Comparison of ENCODE assay signal across 17 cellular contexts in the genomic region with DNA sequence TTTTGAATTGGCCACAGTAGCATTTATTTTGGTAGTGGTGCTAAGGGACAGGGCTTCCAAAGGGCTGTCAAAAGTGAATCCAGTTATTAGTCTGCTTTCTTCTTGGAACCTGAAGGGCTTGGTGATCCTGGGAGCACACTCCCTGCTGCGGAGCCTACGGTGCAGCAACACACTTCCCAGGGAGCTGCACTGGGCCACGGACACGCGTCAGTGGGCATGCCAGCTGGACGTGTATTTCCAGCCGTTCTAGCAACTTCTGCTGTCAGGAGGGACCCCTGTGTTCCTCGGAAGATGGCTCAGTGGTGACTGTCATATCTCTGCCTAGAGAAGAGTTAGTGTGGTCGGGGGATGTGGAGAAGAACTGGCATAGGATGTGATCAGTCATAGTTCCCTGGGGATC.
DNase-seq lines count a peak whose midpoint lies in the region; ATAC-seq and TF ChIP-seq lines count a peak whose summit lies in the region.
"Had no signal": no experiment of that assay in that cellular context is flagged by ENCODE, and none has a peak within 500 bp of the region (broad histone marks: within the 10 kb centered on the region; RNA-seq: fewer than 3 reads in every experiment).

No MANE protein-coding gene starts in this region.

- H3K4me2 ChIP-seq in IMR-90 (ENCODE audit: low read depth, low read length) (no peak overlapping the region), osteoblast (ENCODE audit: insufficient read depth, low read length) (no peak overlapping the region), PC-3 (ENCODE audit: low read length) (no peak overlapping the region)
- H3K4me2 ChIP-seq: BLaER1 treated with 17β-estradiol and CSF1 and Interleukin-3, amounts not matched to agents 10 nM and 100 nM; GM23338 had no signal

- H2AK9ac ChIP-seq in IMR-90 (replicated peaks; ENCODE audit: low read depth, low read length, poor library complexity): no peak overlapping the region

- 80% methylated on average over 1 of the region's 9 CpGs; no CpG with 5 or more reads in 1 of the 2 experiments for WGBS in IMR-90 (ENCODE audit: extremely low coverage in 2 of 2, insufficient read length in 1 of 2), 2 experiments
- WGBS in right lobe of liver (ENCODE audit: insufficient coverage, low coverage, low lambda C conversion rate, missing lambda C conversion rate): 85% methylated on average over 5 of the region's 9 CpGs

- no peak overlapping the region for H3K4me3 Mint-ChIP-seq in T-helper 17 cell
- H3K4me3 Mint-ChIP-seq in WTC11: no peak overlapping the region
- H3K4me3 Mint-ChIP-seq: CD4-positive, alpha-beta T cell; GM23338; IgD-negative memory B cell had no signal

- no TSS peak for BruUV-seq in A673 (replicated peaks; lab: Mats Ljungman, UMichigan)
- no TSS peak for BruUV-seq in IMR-90 (replicated peaks; lab: Mats Ljungman, UMichigan)
- no TSS peak for BruUV-seq in PC-3 (replicated peaks; lab: Mats Ljungman, UMichigan)

- H4K5ac ChIP-seq in IMR-90 (ENCODE audit: low read depth, low read length): no peak overlapping the region

- H3K4me1 ChIP-seq in A673 (ENCODE audit: insufficient read depth, low read length, poor library complexity, severe bottlenecking): peaks cover 62% of the 10 kb centered on the region
- peaks cover 6% of the 10 kb centered on the region; the same call in 1 of the 2 replicates for H3K4me1 ChIP-seq in IMR-90 (ENCODE audit: control insufficient read depth, insufficient read depth, low read length)
- peaks cover 4% of the 10 kb centered on the region for H3K4me1 ChIP-seq in osteoblast (ENCODE audit: insufficient read depth, low read length)
- H3K4me1 ChIP-seq in PC-3 (ENCODE audit: insufficient read depth, low read length): no peaks in the 10 kb centered on the region
- peaks cover 0 to 8% (median 0%) of the 10 kb centered on the region in 4 donors for H3K4me1 ChIP-seq in right lobe of liver

- H3K4me1 Mint-ChIP-seq in T-helper 17 cell (peaks cover 3% of the 10 kb centered on the region), WTC11 (peaks cover 3% of the 10 kb centered on the region; the same call in 1 of the 2 replicates)
- H3K4me1 Mint-ChIP-seq: GM23338, IgD-negative memory B cell had no signal

- CTCF ChIA-PET in A673 (lab: Charles Lee) (interaction anchor here (0.7 kb wide), 1 partner anchor 289 kb away, joined by 3 read pairs; no protein-coding TSS in a partner anchor), IMR-90 (lab: Yijun Ruan, JAX) (no interaction called here), PC-3 (lab: Charles Lee) (interaction anchor here (0.6 kb wide), 1 partner anchor 10 kb away, joined by 3 read pairs; no protein-coding TSS in a partner anchor), WTC11 (lab: Charles Lee) (no interaction called here)

- no peak overlapping the region for H3K9ac ChIP-seq in IMR-90 (ENCODE audit: low read depth, low read length)
- no peak overlapping the region for H3K9ac ChIP-seq in PC-3 (ENCODE audit: low read length)
- H3K9ac ChIP-seq: BLaER1 treated with 17β-estradiol and CSF1 and Interleukin-3, amounts not matched to agents 10 nM and 100 nM had no signal

- no peak for TF ChIP-seq CTCF in A673 (conservative IDR thresholded peaks at IDR 0.05; ENCODE audit: low read depth, low read length)
- TF ChIP-seq CTCF in IMR-90 (conservative IDR thresholded peaks at IDR 0.05; ENCODE audit: low read depth, low read length): no peak
- no peak for TF ChIP-seq CTCF in osteoblast (IDR thresholded peaks at IDR 0.05; ENCODE audit: extremely low read depth, low read depth, low read length)
- no peak for TF ChIP-seq CTCF in PC-3 (conservative IDR thresholded peaks at IDR 0.05; ENCODE audit: low read depth, low read length)
- no peak for TF ChIP-seq CTCF in WTC11 (IDR thresholded peaks at IDR 0.05)
- no peak for TF ChIP-seq CTCF in right lobe of liver (IDR thresholded peaks at IDR 0.05)

- DNase-seq in A673 (ENCODE audit: low spot score) (no peak), IMR-90 (no peak), T-helper 17 cell (no peak), osteoblast (ENCODE audit: insufficient read length, low spot score, missing footprints) (no peak), PC-3 (no peak), WTC11 (ENCODE audit: low spot score) (no peak), right lobe of liver (no peak)
- DNase-seq: 8988T; ACHN; Calu3; CD4-positive, alpha-beta T cell; DMS 273 treated with DMSO at 0.1 percent for 48 hours; H7 had no signal

- no peaks in the 10 kb centered on the region for H3K79me1 ChIP-seq in IMR-90 (ENCODE audit: low read depth in 1 of 2, low read length in 2 of 2)

- H3K4ac ChIP-seq in IMR-90 (ENCODE audit: low read depth, low read length): no peak overlapping the region

- H3K18ac ChIP-seq in IMR-90 (ENCODE audit: low read depth, low read length): no peak overlapping the region

- H3K23ac ChIP-seq in IMR-90 (ENCODE audit: low read depth, low read length): no peak overlapping the region

- H3K56ac ChIP-seq in IMR-90 (ENCODE audit: extremely low read depth, insufficient read depth, low read length): no peak overlapping the region

- no peaks in the 10 kb centered on the region for H3F3A ChIP-seq in PC-3 (ENCODE audit: low read length, unreplicated experiment)

- H2AFZ ChIP-seq in IMR-90 (replicated peaks; ENCODE audit: low read length, poor library complexity) (peak overlapping the region; percentile 36), osteoblast (ENCODE audit: low read length) (peak overlapping the region; percentile 2), PC-3 (ENCODE audit: low read length) (no peak overlapping the region)
- H2AFZ ChIP-seq: GM23338 had no signal

- H2BK20ac ChIP-seq in IMR-90 (ENCODE audit: low read depth, low read length): no peak overlapping the region

- dilution Hi-C loops in IMR-90 (cut with HindIII; ENCODE audit: low sequenced_read_pairs, unreplicated experiment): no loop called here

- no peaks in the 10 kb centered on the region for H3K79me2 ChIP-seq in osteoblast (ENCODE audit: insufficient read depth, low read length)
- no peaks in the 10 kb centered on the region for H3K79me2 ChIP-seq in PC-3 (ENCODE audit: low read length)

- H2BK120ac ChIP-seq in IMR-90 (ENCODE audit: low read depth, low read length): no peak overlapping the region

- H3K27ac Mint-ChIP-seq in T-helper 17 cell (peak overlapping the region; percentile 68), WTC11 (no peak overlapping the region)
- H3K27ac Mint-ChIP-seq: CD4-positive, alpha-beta T cell; GM23338; IgD-negative memory B cell had no signal

- intact Hi-C loops in A673 (cut with micrococcal nuclease; ENCODE audit: unreplicated experiment) (loop anchor here (5.0 to 10.0 kb wide), 6 partner anchors 59 to 1594 kb away; no protein-coding TSS in a partner anchor), IMR-90 (cut with micrococcal nuclease) (no loop called here), PC-3 (cut with micrococcal nuclease) (loop anchor here (5.0 kb wide), 1 partner anchor 289 kb away; no protein-coding TSS in a partner anchor), right lobe of liver (cut with DNase I) (no loop called here)

- H4K20me1 ChIP-seq in IMR-90 (ENCODE audit: insufficient read depth, low read length) (no peaks in the 10 kb centered on the region), osteoblast (ENCODE audit: insufficient read depth, low read length) (no peaks in the 10 kb centered on the region), PC-3 (ENCODE audit: low read length) (no peaks in the 10 kb centered on the region)
- H4K20me1 ChIP-seq: BLaER1 treated with 17β-estradiol and CSF1 and Interleukin-3, amounts not matched to agents 10 nM and 100 nM had no signal

- no peak overlapping the region for H2BK5ac ChIP-seq in IMR-90 (ENCODE audit: low read depth, low read length, poor library complexity, severe bottlenecking)

- H3K9me2 ChIP-seq in PC-3 (replicated peaks; ENCODE audit: low read length): no peaks in the 10 kb centered on the region

- H3K4me3 ChIP-seq in A673 (ENCODE audit: low read depth, low read length, poor library complexity, severe bottlenecking) (no peak overlapping the region), IMR-90 (ENCODE audit: insufficient read depth, low read depth, low read length) (no peak overlapping the region), osteoblast (ENCODE audit: insufficient read depth, low read length) (no peak overlapping the region), PC-3 (ENCODE audit: low read length) (no peak overlapping the region), right lobe of liver (no peak overlapping the region)
- H3K4me3 ChIP-seq: BLaER1 treated with 17β-estradiol and CSF1 and Interleukin-3, amounts not matched to agents 10 nM and 100 nM; GM12878; GM23338 had no signal

- H3K27me3 Mint-ChIP-seq in T-helper 17 cell (peaks cover 8% of the 10 kb centered on the region), WTC11 (ENCODE audit: low read depth) (no peaks in the 10 kb centered on the region; the same call in 1 of the 2 replicates)
- H3K27me3 Mint-ChIP-seq: CD4-positive, alpha-beta T cell had no signal

- TF ChIP-seq RAD21 in IMR-90 (IDR thresholded peaks at IDR 0.05; ENCODE audit: low read length): no peak

- H2BK15ac ChIP-seq in IMR-90 (ENCODE audit: low read depth, low read length): no peak overlapping the region

- POLR2A ChIA-PET in A673 (lab: Charles Lee; ENCODE audit: low non-redundant PET) (no interaction called here), IMR-90 (lab: Charles Lee; ENCODE audit: unreplicated experiment) (no interaction called here), PC-3 (lab: Charles Lee; ENCODE audit: unreplicated experiment) (no interaction called here), WTC11 (lab: Charles Lee) (no interaction called here)

- H3K27ac ChIP-seq in A673 (ENCODE audit: low read depth, low read length, poor library complexity, severe bottlenecking): peak overlapping the region; percentile 41
- no peak overlapping the region for H3K27ac ChIP-seq in IMR-90 (ENCODE audit: insufficient read depth, low read length)
- no peak overlapping the region for H3K27ac ChIP-seq in osteoblast (ENCODE audit: low read depth, low read length)
- H3K27ac ChIP-seq in PC-3 (ENCODE audit: low read length): no peak overlapping the region
- no peak overlapping the region for H3K27ac ChIP-seq in right lobe of liver
- H3K27ac ChIP-seq: BLaER1 treated with 17β-estradiol and CSF1 and Interleukin-3, amounts not matched to agents 10 nM and 100 nM had no signal

- H3K27me3 ChIP-seq in A673 (replicated peaks; ENCODE audit: insufficient read depth, low read depth, low read length, poor library complexity) (no peaks in the 10 kb centered on the region), IMR-90 (ENCODE audit: control insufficient read depth, insufficient read depth, low read length) (no peaks in the 10 kb centered on the region; the same call in 1 of the 2 replicates), osteoblast (ENCODE audit: insufficient read depth, low read length) (no peaks in the 10 kb centered on the region), PC-3 (ENCODE audit: low read length) (no peaks in the 10 kb centered on the region), right lobe of liver (no peaks in the 10 kb centered on the region)
- H3K27me3 ChIP-seq: BLaER1 treated with 17β-estradiol and CSF1 and Interleukin-3, amounts not matched to agents 10 nM and 100 nM had no signal

- no peak for ATAC-seq in IMR-90 (ENCODE audit: low read depth)
- ATAC-seq in T-helper 17 cell: no peak
- ATAC-seq in PC-3: no peak
- no peak for ATAC-seq in WTC11
- no peak for ATAC-seq in right lobe of liver
- ATAC-seq: GM12878, GM23338 had no signal

- H3K36me3 ChIP-seq in A673 (ENCODE audit: insufficient read depth, low read length, poor library complexity, severe bottlenecking): no peaks in the 10 kb centered on the region
- no peaks in the 10 kb centered on the region for H3K36me3 ChIP-seq in IMR-90 (ENCODE audit: control insufficient read depth, insufficient read depth, low read length)
- H3K36me3 ChIP-seq in osteoblast (ENCODE audit: insufficient read depth, low read length): no peaks in the 10 kb centered on the region
- H3K36me3 ChIP-seq in PC-3 (ENCODE audit: low read depth, low read length): no peaks in the 10 kb centered on the region
- H3K36me3 ChIP-seq in right lobe of liver: no peaks in the 10 kb centered on the region
- H3K36me3 ChIP-seq: BLaER1 treated with 17β-estradiol and CSF1 and Interleukin-3, amounts not matched to agents 10 nM and 100 nM had no signal

- no peaks in the 10 kb centered on the region for H3K9me1 ChIP-seq in IMR-90 (ENCODE audit: insufficient read depth, low read length)

- H3K9me3 ChIP-seq in A673 (ENCODE audit: low read depth, low read length, poor library complexity, severe bottlenecking) (no peaks in the 10 kb centered on the region), IMR-90 (ENCODE audit: control insufficient read depth, insufficient read depth, low read length) (no peaks in the 10 kb centered on the region), T-helper 17 cell (ENCODE audit: control insufficient read depth, low read length, poor library complexity, severe bottlenecking) (no peaks in the 10 kb centered on the region), osteoblast (ENCODE audit: low read depth, low read length) (no peaks in the 10 kb centered on the region), PC-3 (ENCODE audit: low read length) (no peaks in the 10 kb centered on the region), right lobe of liver (no peaks in the 10 kb centered on the region)
- H3K9me3 ChIP-seq: BLaER1 treated with 17β-estradiol and CSF1 and Interleukin-3, amounts not matched to agents 10 nM and 100 nM had no signal

- no peak overlapping the region for H3K14ac ChIP-seq in IMR-90 (replicated peaks; ENCODE audit: low read depth, low read length)

- no peaks in the 10 kb centered on the region for H3K36me3 Mint-ChIP-seq in T-helper 17 cell (ENCODE audit: low read depth)
- peaks cover 12% of the 10 kb centered on the region for H3K36me3 Mint-ChIP-seq in WTC11
- H3K36me3 Mint-ChIP-seq: IgD-negative memory B cell had no signal

- no peak overlapping the region for H2AK5ac ChIP-seq in IMR-90 (ENCODE audit: low read depth, low read length)

- H4K91ac ChIP-seq in IMR-90 (ENCODE audit: insufficient read depth, low read depth, low read length): no peak overlapping the region

- in situ Hi-C loops in IMR-90 (cut with MboI; ENCODE audit: low sequenced_read_pairs): no loop called here

- peaks cover 22% of the 10 kb centered on the region for H3K9me3 Mint-ChIP-seq in WTC11
- H3K9me3 Mint-ChIP-seq: CD4-positive, alpha-beta T cell; IgD-negative memory B cell had no signal

- no peak overlapping the region for H4K8ac ChIP-seq in IMR-90 (ENCODE audit: low read depth in 2 of 2, low read length in 2 of 2)

- TF ChIP-seq POLR2A in IMR-90 (IDR thresholded peaks at IDR 0.05; ENCODE audit: low read depth, low read length) (no peak), right lobe of liver (IDR thresholded peaks at IDR 0.05) (no peak)

Comparison
In these comparisons a context has a peak if more than half of its experiments do, and no peak if none do; other contexts are left out.
1. CTCF ChIA-PET loops: an anchor here in A673 (0.7 kb wide) and PC-3 (0.6 kb wide); none called in IMR-90 and WTC11.
2. intact Hi-C loops: an anchor here in A673 (5.0 to 10.0 kb wide) and PC-3 (5.0 kb wide); none called in IMR-90 and right lobe of liver.